In genomic region chr16:86751081-86752030, GRCh38 we compare ENCODE assay signal across 11 cellular contexts.
DNase-seq lines count a peak whose midpoint lies in the region; ATAC-seq and TF ChIP-seq lines count a peak whose summit lies in the region.
"Had no signal": no experiment of that assay in that cellular context is flagged by ENCODE, and none has a peak within 500 bp of the region (broad histone marks: within the 10 kb centered on the region; RNA-seq: fewer than 3 reads in every experiment).

No MANE protein-coding gene starts in this region.

- no peak for ATAC-seq in activated CD8-positive, alpha-beta T cell treated with anti-CD3 and anti-CD28 coated beads, Interleukin-2, amount 10 ng/mL, durations not matched to agents 7 days and 5 days
- ATAC-seq in GM21423 (IDR thresholded peaks at IDR 0.05; ENCODE audit: unreplicated experiment) (no peak), GM18858 (IDR thresholded peaks at IDR 0.05; ENCODE audit: unreplicated experiment) (no peak)

- no peaks in the 10 kb centered on the region for H3K36me3 ChIP-seq in MG63

- peak overlapping the region; percentile 69 for H3K27ac Mint-ChIP-seq in nephron progenitor cell
- H3K27ac Mint-ChIP-seq in activated CD8-positive, alpha-beta T cell treated with anti-CD3 and anti-CD28 coated beads, Interleukin-2, amount 10 ng/mL, durations not matched to agents 7 days and 5 days = no peak overlapping the region
- H3K27ac Mint-ChIP-seq: activated B cell treated with CpG ODN at 0.5 μM for 24 hours; activated naive CD8-positive, alpha-beta T cell had no signal

- no peaks in the 10 kb centered on the region for H3K36me3 Mint-ChIP-seq in nephron progenitor cell (ENCODE audit: low read depth)
- H3K36me3 Mint-ChIP-seq in activated CD8-positive, alpha-beta T cell treated with anti-CD3 and anti-CD28 coated beads, Interleukin-2, amount 10 ng/mL, durations not matched to agents 7 days and 5 days (ENCODE audit: low read depth) = no peaks in the 10 kb centered on the region
- H3K36me3 Mint-ChIP-seq: activated naive CD8-positive, alpha-beta T cell; CD14-positive monocyte had no signal

- no peak for TF ChIP-seq CTCF in AG04450 (IDR thresholded peaks at IDR 0.05; ENCODE audit: low read depth, low read length)
- no peak for TF ChIP-seq CTCF in cardiac fibroblast (IDR thresholded peaks at IDR 0.05; ENCODE audit: low read depth, low read length)
- no peak for TF ChIP-seq CTCF in nephron progenitor cell (IDR thresholded peaks at IDR 0.05)

- H3K4me3 Mint-ChIP-seq in nephron progenitor cell = no peak overlapping the region
- H3K4me3 Mint-ChIP-seq in activated CD8-positive, alpha-beta T cell treated with anti-CD3 and anti-CD28 coated beads, Interleukin-2, amount 10 ng/mL, durations not matched to agents 7 days and 5 days = no peak overlapping the region
- H3K4me3 Mint-ChIP-seq: activated B cell treated with CpG ODN at 0.5 μM for 24 hours; activated naive CD8-positive, alpha-beta T cell; CD14-positive monocyte had no signal

- H3K9me3 ChIP-seq in AG04450 (ENCODE audit: control insufficient read depth, insufficient read depth, low read length) = no peaks in the 10 kb centered on the region; the same call in 1 of the 2 replicates
- H3K9me3 ChIP-seq in MG63 = no peaks in the 10 kb centered on the region

- H3K4me3 ChIP-seq in AG04450 (ENCODE audit: low read depth, low read length) (no peak overlapping the region), MG63 (no peak overlapping the region), cardiac fibroblast (replicated peaks in 1 of 2; ENCODE audit: low read depth in 2 of 2, low read length in 2 of 2) (no peak overlapping the region)

- H3K4me1 Mint-ChIP-seq in nephron progenitor cell = peaks cover 38% of the 10 kb centered on the region
- H3K4me1 Mint-ChIP-seq in activated CD8-positive, alpha-beta T cell treated with anti-CD3 and anti-CD28 coated beads, Interleukin-2, amount 10 ng/mL, durations not matched to agents 7 days and 5 days (ENCODE audit: low read depth) = no peaks in the 10 kb centered on the region
- H3K4me1 Mint-ChIP-seq: activated B cell treated with CpG ODN at 0.5 μM for 24 hours, CD14-positive monocyte had no signal

- DNase-seq in AG04450 (ENCODE audit: low read depth, low spot score) (peak; percentile 63), MG63 (peak; percentile 66), cardiac fibroblast (ENCODE audit: low read depth in 2 of 2) (peak; percentile 88), nephron progenitor cell (no peak), substantia nigra (lab: John Stamatoyannopoulos, UW) (no peak)
- no peak for DNase-seq in activated CD8-positive, alpha-beta T cell treated with anti-CD3 and anti-CD28 coated beads, Interleukin-2, amount 10 ng/mL, durations not matched to agents 7 days and 5 days
- DNase-seq: activated B cell treated with CpG ODN at 0.5 μM for 24 hours had no signal

- no peaks in the 10 kb centered on the region for H3K9me3 Mint-ChIP-seq in nephron progenitor cell
- H3K9me3 Mint-ChIP-seq in activated CD8-positive, alpha-beta T cell treated with anti-CD3 and anti-CD28 coated beads, Interleukin-2, amount 10 ng/mL, durations not matched to agents 7 days and 5 days (ENCODE audit: insufficient read depth) = no peaks in the 10 kb centered on the region
- H3K9me3 Mint-ChIP-seq: activated B cell treated with CpG ODN at 0.5 μM for 24 hours had no signal

- no peaks in the 10 kb centered on the region for H3K27me3 ChIP-seq in AG04450 (ENCODE audit: control insufficient read depth, insufficient read depth, low read length)
- H3K27me3 ChIP-seq in MG63 = no peaks in the 10 kb centered on the region

- peaks cover 15% of the 10 kb centered on the region for H3K27me3 Mint-ChIP-seq in nephron progenitor cell (ENCODE audit: low read depth, poor library complexity)
- no peaks in the 10 kb centered on the region for H3K27me3 Mint-ChIP-seq in activated CD8-positive, alpha-beta T cell treated with anti-CD3 and anti-CD28 coated beads, Interleukin-2, amount 10 ng/mL, durations not matched to agents 7 days and 5 days (ENCODE audit: low read depth)

- POLR2A ChIA-PET in AG04450 (lab: Yijun Ruan, JAX) = interaction anchor here (0.6 to 1.0 kb wide), 2 partner anchors 10 to 180 kb away, joined by 3 read pairs; no protein-coding TSS in a partner anchor
- POLR2A ChIA-PET in activated CD8-positive, alpha-beta T cell treated with anti-CD3 and anti-CD28 coated beads, Interleukin-2, amount 10 ng/mL, durations not matched to agents 7 days and 5 days (lab: Charles Lee) = interaction anchor here (0.6 kb wide), 1 partner anchor 10 kb away, joined by 3 read pairs; no protein-coding TSS in a partner anchor

- CTCF ChIA-PET in AG04450 (lab: Charles Lee) = interaction anchor here (1.6 to 2.6 kb wide), 2 partner anchors 8 to 9 kb away, joined by 4 to 14 read pairs; no protein-coding TSS in a partner anchor
- CTCF ChIA-PET in activated CD8-positive, alpha-beta T cell treated with anti-CD3 and anti-CD28 coated beads, Interleukin-2, amount 10 ng/mL, durations not matched to agents 7 days and 5 days (lab: Charles Lee) = no interaction called here

- H3K27ac ChIP-seq in AG04450 (ENCODE audit: low read depth, low read length) (peak overlapping the region; percentile 70), substantia nigra (ENCODE audit: low read depth, low read length, poor library complexity, severe bottlenecking) (no peak overlapping the region)

Comparison
In these comparisons a context has a peak if more than half of its experiments do, and no peak if none do; other contexts are left out.
1. DNase-seq: peak in AG04450 (single experiment), MG63 (single experiment) and cardiac fibroblast (2 of 2); none in nephron progenitor cell (single experiment), activated CD8-positive, alpha-beta T cell treated with anti-CD3 and anti-CD28 coated beads, Interleukin-2, amount 10 ng/mL, durations not matched to agents 7 days and 5 days (single experiment) and substantia nigra (0 of 49).